In genomic region chr5:8034852-8035251, GRCh38 we compare ENCODE assay signal across 13 cellular contexts.
DNase-seq lines count a peak whose midpoint lies in the region; ATAC-seq and TF ChIP-seq lines count a peak whose summit lies in the region.
"Had no signal": no experiment of that assay in that cellular context is flagged by ENCODE, and none has a peak within 500 bp of the region (broad histone marks: within the 10 kb centered on the region; RNA-seq: fewer than 3 reads in every experiment).

No MANE protein-coding gene starts in this region.

- no peaks in the 10 kb centered on the region for H3K79me1 ChIP-seq in H9 (ENCODE audit: insufficient read depth, low read depth, low read length, poor library complexity, severe bottlenecking)

- H4K91ac ChIP-seq in H9 (ENCODE audit: insufficient read length, low read depth, low read length) = no peak overlapping the region

- no peak overlapping the region for H3K4me2 ChIP-seq in H9 (ENCODE audit: insufficient read depth, insufficient read length, low read length)

- no peak overlapping the region for H4K5ac ChIP-seq in H9 (ENCODE audit: insufficient read length, low read depth, low read length)

- TF ChIP-seq POLR2A in gastroesophageal sphincter (IDR thresholded peaks at IDR 0.05) = no peak

- H3K4me3 ChIP-seq in gastroesophageal sphincter = no peak overlapping the region
- H3K4me3 ChIP-seq: GM12878 had no signal

- DNase-seq in H9 (peak; percentile 61), chondrocyte (ENCODE audit: low spot score) (peak; percentile 68), iPS-NIHi7 (ENCODE audit: extremely low spot score) (peak; percentile 55), NCI-H526 treated with DMSO at 0.1 percent for 48 hours (lab: John Stamatoyannopoulos, UW) (no peak)
- DNase-seq: C1 segment of cervical spinal cord; Caco-2; CD4-positive, alpha-beta memory T cell; DMS153; DND-41; HCEC 1CT had no signal

- no peaks in the 10 kb centered on the region for H3K36me3 ChIP-seq in gastroesophageal sphincter

- H3K4me1 Mint-ChIP-seq in H9 (peaks cover 2 to 5% of the 10 kb centered on the region in 2 experiments; a peak in 2 of 4 replicates), chondrocyte (ENCODE audit: low read depth) (peaks cover 8% of the 10 kb centered on the region)
- H3K4me1 Mint-ChIP-seq: CD4-positive, alpha-beta memory T cell had no signal

- H3K14ac ChIP-seq in H9 (ENCODE audit: insufficient read depth, low read length) = no peak overlapping the region

- no peak overlapping the region for H3K18ac ChIP-seq in H9 (ENCODE audit: insufficient read length, low read depth, low read length)

- no peak overlapping the region for H3K4ac ChIP-seq in H9 (ENCODE audit: low read depth, low read length)

- H3K9me3 ChIP-seq in H9 (ENCODE audit: control insufficient read depth, low read depth, low read length) (no peaks in the 10 kb centered on the region), gastroesophageal sphincter (no peaks in the 10 kb centered on the region)
- H3K9me3 ChIP-seq: Caco-2 had no signal

- no peak overlapping the region for H2BK120ac ChIP-seq in H9 (ENCODE audit: low read depth, low read length, poor library complexity, severe bottlenecking)

- no peak overlapping the region for H3K23ac ChIP-seq in H9 (ENCODE audit: insufficient read length, low read depth, low read length)

- H3K4me3 Mint-ChIP-seq in H9 (no peak overlapping the region), chondrocyte (ENCODE audit: unreplicated experiment) (no peak overlapping the region)
- H3K4me3 Mint-ChIP-seq: CD4-positive, alpha-beta memory T cell had no signal

- no CpG with 5 or more reads among the region's 6 CpGs for WGBS in H9 (ENCODE audit: extremely low coverage, insufficient read length, low lambda C conversion rate)
- 73 to 75% methylated on average over 2 to 4 of the region's 6 CpGs for WGBS in gastroesophageal sphincter (ENCODE audit: low coverage in 1 of 2), 2 donors

- no peaks in the 10 kb centered on the region for H3K23me2 ChIP-seq in H9 (ENCODE audit: insufficient read length, low read depth, low read length, poor library complexity, severe bottlenecking)

- no peak overlapping the region for H2BK20ac ChIP-seq in H9 (ENCODE audit: low read depth, low read length, poor library complexity, severe bottlenecking)

- H3K79me2 ChIP-seq in H9 (ENCODE audit: insufficient read depth, low read length) = no peaks in the 10 kb centered on the region

- no peak overlapping the region for H3K9ac ChIP-seq in H9 (ENCODE audit: extremely low read depth, insufficient read length, low read length)

- no peak overlapping the region for H2BK5ac ChIP-seq in H9 (ENCODE audit: insufficient read length, low read length)

- H2AK5ac ChIP-seq in H9 (ENCODE audit: insufficient read length, low read length) = no peak overlapping the region

- H2AFZ ChIP-seq in H9 (ENCODE audit: low read length) = no peak overlapping the region

- H3K27ac Mint-ChIP-seq in H9 = no peak overlapping the region
- H3K27ac Mint-ChIP-seq in chondrocyte (ENCODE audit: unreplicated experiment) = no peak overlapping the region
- H3K27ac Mint-ChIP-seq: CD4-positive, alpha-beta memory T cell had no signal

- no peak overlapping the region for H3K56ac ChIP-seq in H9 (ENCODE audit: insufficient read length, low read depth, low read length)

- H3K27ac ChIP-seq in H9 (ENCODE audit: insufficient read length, low read depth, low read length) (no peak overlapping the region), gastroesophageal sphincter (no peak overlapping the region)

- no peak for TF ChIP-seq CTCF in H9 (conservative IDR thresholded peaks at IDR 0.05)
- no peak for TF ChIP-seq CTCF in chondrocyte (IDR thresholded peaks at IDR 0.05)
- TF ChIP-seq CTCF in gastroesophageal sphincter (IDR thresholded peaks at IDR 0.05) = no peak

- no peak overlapping the region for H2BK15ac ChIP-seq in H9 (ENCODE audit: low read depth, low read length)

- H2BK12ac ChIP-seq in H9 (ENCODE audit: insufficient read length, low read depth, low read length) = peak overlapping the region; percentile 45

- TF ChIP-seq EP300 in gastroesophageal sphincter (IDR thresholded peaks at IDR 0.05) = no peak

- H4K8ac ChIP-seq in H9 (replicated peaks; ENCODE audit: insufficient read length, low read depth, low read length) = no peak overlapping the region

- no peaks in the 10 kb centered on the region for H4K20me1 ChIP-seq in H9 (ENCODE audit: control insufficient read depth, insufficient read depth, insufficient read length)

- H3K4me1 ChIP-seq in H9 (ENCODE audit: insufficient read depth, low read length) (no peaks in the 10 kb centered on the region), gastroesophageal sphincter (no peaks in the 10 kb centered on the region)
- H3K4me1 ChIP-seq: Caco-2 had no signal

- no peak for ATAC-seq in gastroesophageal sphincter
- no peak for ATAC-seq in HG02623 (IDR thresholded peaks at IDR 0.05; ENCODE audit: unreplicated experiment)
- ATAC-seq: GM12878 had no signal

- H3K36me3 Mint-ChIP-seq in H9 (ENCODE audit: insufficient read depth in 1 of 3, low read depth in 3 of 3) (peaks cover 5 to 15% (median 8%) of the 10 kb centered on the region in 3 experiments; a peak in 4 of 7 replicates), chondrocyte (ENCODE audit: low read depth) (no peaks in the 10 kb centered on the region)
- H3K36me3 Mint-ChIP-seq: CD4-positive, alpha-beta memory T cell had no signal

- no peak overlapping the region for H3T11ph ChIP-seq in H9 (ENCODE audit: low read length)

- H3K27me3 Mint-ChIP-seq in H9 (ENCODE audit: low read depth) (no peaks in the 10 kb centered on the region), chondrocyte (ENCODE audit: low read depth) (no peaks in the 10 kb centered on the region)
- H3K27me3 Mint-ChIP-seq: CD4-positive, alpha-beta memory T cell had no signal

- peaks cover 10 to 18% of the 10 kb centered on the region in 2 experiments; a peak in 4 of 5 replicates for H3K9me3 Mint-ChIP-seq in H9
- peaks cover 5% of the 10 kb centered on the region for H3K9me3 Mint-ChIP-seq in chondrocyte (ENCODE audit: low read depth)

- H3K27me3 ChIP-seq in H9 (ENCODE audit: insufficient read depth, low read length) = no peaks in the 10 kb centered on the region
- H3K27me3 ChIP-seq in gastroesophageal sphincter = no peaks in the 10 kb centered on the region
